30 cellular contexts compared by ENCODE assay signal in the genomic region with DNA sequence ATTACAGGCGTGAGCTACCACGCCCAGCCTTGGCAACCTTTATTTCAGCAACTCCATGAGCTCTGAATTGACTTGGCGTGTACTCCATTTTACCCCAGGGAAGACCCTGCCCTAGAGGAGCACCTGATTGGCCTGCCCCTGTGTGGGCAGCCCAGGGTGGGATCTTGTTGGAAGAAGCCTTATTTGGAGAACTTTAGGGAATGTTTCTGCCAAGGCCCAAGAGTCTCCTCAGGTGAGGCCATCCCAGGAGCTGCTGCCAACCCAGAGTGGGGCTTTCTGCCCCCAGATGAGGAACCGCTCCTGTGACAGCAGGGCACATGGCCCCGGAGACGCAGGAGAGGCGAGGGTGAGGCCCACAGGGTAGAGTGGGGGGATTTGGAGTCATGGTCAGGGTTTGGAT. TPM values are rescaled to one million over a fixed set of nuclear protein-coding genes. Genes with fewer than 3 reads are reported as not detected.
"Had no signal": no experiment of that assay in that cellular context is flagged by ENCODE, and none has a peak within 500 bp of the region (broad histone marks: within the 10 kb centered on the region; RNA-seq: fewer than 3 reads in every experiment).

No MANE protein-coding gene starts in this region.

- H3K27me3 ChIP-seq: foreskin keratinocyte, heart left ventricle, hepatocyte, neural progenitor cell, vagina had no signal

- H3K4me3 Mint-ChIP-seq: naive thymus-derived CD4-positive, alpha-beta T cell; nephron; neural progenitor cell; stimulated activated naive B cell treated with anti-CD40 and anti-IgM and Interleukin-4, amounts not matched to agents 10 μg/mL and 1 μg/mL and 100 μg/mL, for 72 hours; stimulated activated naive CD8-positive, alpha-beta T cell treated with anti-CD3 and anti-CD28 coated beads, Interleukin-15, Interleukin-2, amounts not matched to agents 100 ng/mL and 50 ng/mL, for 24 hours had no signal

- H3K27ac Mint-ChIP-seq: naive thymus-derived CD4-positive, alpha-beta T cell; nephron; neural progenitor cell; stimulated activated naive B cell treated with anti-CD40 and anti-IgM and Interleukin-4, amounts not matched to agents 10 μg/mL and 1 μg/mL and 100 μg/mL, for 72 hours; stimulated activated naive CD8-positive, alpha-beta T cell treated with anti-CD3 and anti-CD28 coated beads, Interleukin-15, Interleukin-2, amounts not matched to agents 100 ng/mL and 50 ng/mL, for 24 hours had no signal

- H3K9me3 ChIP-seq: colonic mucosa, esophagus muscularis mucosa, gastroesophageal sphincter, heart left ventricle, psoas muscle, thoracic aorta, transverse colon, vagina had no signal

- H3K36me3 Mint-ChIP-seq: naive thymus-derived CD4-positive, alpha-beta T cell; neural progenitor cell; stimulated activated naive B cell treated with anti-CD40 and anti-IgM and Interleukin-4, amounts not matched to agents 10 μg/mL and 1 μg/mL and 100 μg/mL, for 72 hours had no signal

- ATAC-seq: gastroesophageal sphincter; heart left ventricle; left lobe of liver; naive thymus-derived CD4-positive, alpha-beta T cell; psoas muscle; right cardiac atrium; stimulated activated naive B cell treated with anti-CD40 and anti-IgM and Interleukin-4, amounts not matched to agents 10 μg/mL and 1 μg/mL and 100 μg/mL, for 72 hours had no signal

- H3K4me3 ChIP-seq: colonic mucosa, esophagus muscularis mucosa, gastroesophageal sphincter, heart left ventricle, hepatocyte, neural progenitor cell, psoas muscle, skin epidermis, thoracic aorta, transverse colon, vagina had no signal

- H3K36me3 ChIP-seq: colonic mucosa, esophagus muscularis mucosa, gastroesophageal sphincter, heart left ventricle, neural progenitor cell, thoracic aorta, transverse colon, vagina had no signal

- H3K27ac ChIP-seq: colonic mucosa, esophagus muscularis mucosa, foreskin keratinocyte, gastroesophageal sphincter, heart left ventricle, hepatocyte, neural progenitor cell, psoas muscle, thoracic aorta, transverse colon, vagina had no signal

- H3K9me3 Mint-ChIP-seq: naive thymus-derived CD4-positive, alpha-beta T cell; nephron; neural progenitor cell; stimulated activated naive B cell treated with anti-CD40 and anti-IgM and Interleukin-4, amounts not matched to agents 10 μg/mL and 1 μg/mL and 100 μg/mL, for 72 hours; stimulated activated naive CD8-positive, alpha-beta T cell treated with anti-CD3 and anti-CD28 coated beads, Interleukin-15, Interleukin-2, amounts not matched to agents 100 ng/mL and 50 ng/mL, for 24 hours had no signal

- H3K4me1 ChIP-seq: colonic mucosa, esophagus muscularis mucosa, foreskin keratinocyte, gastroesophageal sphincter, neural progenitor cell, psoas muscle, transverse colon had no signal

- H3K4me1 Mint-ChIP-seq: naive thymus-derived CD4-positive, alpha-beta T cell; nephron; stimulated activated naive B cell treated with anti-CD40 and anti-IgM and Interleukin-4, amounts not matched to agents 10 μg/mL and 1 μg/mL and 100 μg/mL, for 72 hours had no signal

- H3K27me3 Mint-ChIP-seq: stimulated activated naive B cell treated with anti-CD40 and anti-IgM and Interleukin-4, amounts not matched to agents 10 μg/mL and 1 μg/mL and 100 μg/mL, for 72 hours; stimulated activated naive CD8-positive, alpha-beta T cell treated with anti-CD3 and anti-CD28 coated beads, Interleukin-15, Interleukin-2, amounts not matched to agents 100 ng/mL and 50 ng/mL, for 24 hours had no signal

- DNase-seq: colonic mucosa; dermis blood vessel endothelial cell; effector memory CD4-positive, alpha-beta T cell; foreskin keratinocyte; kidney glomerular epithelial cell; mesenchymal stem cell; midbrain; naive thymus-derived CD4-positive, alpha-beta T cell; nucleus accumbens; psoas muscle; right cardiac atrium; stimulated activated CD4-positive, alpha-beta T cell treated with anti-CD3 and anti-CD28 coated beads, Interleukin-15, amount 100 ng/mL, for 24 hours; stimulated activated CD4-positive, alpha-beta T cell treated with anti-CD3 and anti-CD28 coated beads, Interleukin-2, amount 100 ng/mL, for 48 hours; stimulated activated naive B cell treated with anti-CD40 and anti-IgM and Interleukin-4, amounts not matched to agents 10 μg/mL and 1 μg/mL and 100 μg/mL, for 72 hours; transverse colon had no signal

RNA-seq across cellular contexts. Expression of a gene that starts 42.0 kb away (rescaled TPM):
- total RNA-seq: chondrocyte, dermis blood vessel endothelial cell, endothelial cell of umbilical vein, lung microvascular endothelial cell, osteocyte, psoas muscle, right cardiac atrium had no signal
- polyA plus RNA-seq: endothelial cell of umbilical vein; naive thymus-derived CD4-positive, alpha-beta T cell; psoas muscle; right cardiac atrium had no signal
